ENCODE assay signal across 22 cellular contexts in genomic region chr7:1237704-1238255, GRCh38. TPM values are rescaled to one million over a fixed set of nuclear protein-coding genes. Genes with fewer than 3 reads are reported as not detected.
DNase-seq lines count a peak whose midpoint lies in the region; ATAC-seq, FAIRE-seq and TF ChIP-seq lines count a peak whose summit lies in the region.
"Had no signal": no experiment of that assay in that cellular context is flagged by ENCODE, and none has a peak within 500 bp of the region (broad histone marks: within the 10 kb centered on the region; RNA-seq: fewer than 3 reads in every experiment).

No MANE protein-coding gene starts in this region.

- peaks cover 67% of the 10 kb centered on the region for H3K27me3 Mint-ChIP-seq in activated T-cell treated with anti-CD3 and anti-CD28 coated beads, Interleukin-2, amount 50 U/mL, for 24 hours
- H3K27me3 Mint-ChIP-seq in GM23338 (ENCODE audit: insufficient read depth, low read depth, poor library complexity) (peaks cover 83% of the 10 kb centered on the region), nephron (ENCODE audit: low read depth) (peaks cover 84% of the 10 kb centered on the region)
- peaks cover 58% of the 10 kb centered on the region for H3K27me3 Mint-ChIP-seq in activated naive CD8-positive, alpha-beta T cell treated with anti-CD3 and anti-CD28 coated beads, Interleukin-2, amount 50 U/mL, for 24 hours

- H3K27ac ChIP-seq in GM23338 (ENCODE audit: low read depth), result no peak overlapping the region
- no peak overlapping the region for H3K27ac ChIP-seq in caudate nucleus (ENCODE audit: low read depth, low read length)
- no peak overlapping the region for H3K27ac ChIP-seq in lower lobe of right lung
- H3K27ac ChIP-seq: parathyroid adenoma, suprapubic skin had no signal

- H3K4me1 ChIP-seq in GM23338 (ENCODE audit: insufficient read depth) (peaks cover 51% of the 10 kb centered on the region), lower lobe of right lung (peaks cover 6% of the 10 kb centered on the region)
- H3K4me1 ChIP-seq: parathyroid adenoma had no signal

- peaks cover 12% of the 10 kb centered on the region; the same call in 1 of the 2 replicates for H4K20me1 ChIP-seq in GM23338 (replicated peaks; ENCODE audit: insufficient read depth)

- no peaks in the 10 kb centered on the region for H3K9me2 ChIP-seq in GM23338 (ENCODE audit: insufficient read depth)

- ATAC-seq in GM23338 (no peak), lower lobe of right lung (no peak)
- ATAC-seq in activated naive CD8-positive, alpha-beta T cell treated with anti-CD3 and anti-CD28 coated beads, Interleukin-2, amount 50 U/mL, for 24 hours, result no peak

- H2AFZ ChIP-seq in GM23338, result no peak overlapping the region
- H2AFZ ChIP-seq: parathyroid adenoma had no signal

- intact Hi-C loops in lower lobe of right lung (cut with DNase I), result no loop called here

- H3K27ac Mint-ChIP-seq in activated T-cell treated with anti-CD3 and anti-CD28 coated beads, Interleukin-2, amount 50 U/mL, for 24 hours, result peak overlapping the region; percentile 79
- H3K27ac Mint-ChIP-seq in GM23338 (no peak overlapping the region), nephron (peak overlapping the region in 1 of 3 experiments; percentile 89)
- peak overlapping the region; percentile 33 for H3K27ac Mint-ChIP-seq in activated naive CD8-positive, alpha-beta T cell treated with anti-CD3 and anti-CD28 coated beads, Interleukin-2, amount 50 U/mL, for 24 hours
- H3K27ac Mint-ChIP-seq: HFFc6 had no signal

- TF ChIP-seq CTCF in GM23338 (conservative IDR thresholded peaks at IDR 0.05; ENCODE audit: low read depth in 2 of 2) (no peak), nephron (IDR thresholded peaks at IDR 0.05; ENCODE audit: unreplicated experiment in 3 of 3) (no peak), lower lobe of right lung (IDR thresholded peaks at IDR 0.05) (no peak)

- no peaks in the 10 kb centered on the region for H3K9me3 Mint-ChIP-seq in activated T-cell treated with anti-CD3 and anti-CD28 coated beads, Interleukin-2, amount 50 U/mL, for 24 hours
- H3K9me3 Mint-ChIP-seq in GM23338 (peaks cover 5% of the 10 kb centered on the region; the same call in 2 of the 3 replicates), nephron (no peaks in the 10 kb centered on the region)
- no peaks in the 10 kb centered on the region for H3K9me3 Mint-ChIP-seq in activated naive CD8-positive, alpha-beta T cell treated with anti-CD3 and anti-CD28 coated beads, Interleukin-2, amount 50 U/mL, for 24 hours
- H3K9me3 Mint-ChIP-seq: central memory CD8-positive, alpha-beta T cell; HFFc6 had no signal

- H3K36me3 ChIP-seq in GM23338 (ENCODE audit: insufficient read depth) (no peaks in the 10 kb centered on the region), lower lobe of right lung (no peaks in the 10 kb centered on the region)
- H3K36me3 ChIP-seq: suprapubic skin had no signal

- peak; percentile 32 for DNase-seq in activated T-cell treated with anti-CD3 and anti-CD28 coated beads, Interleukin-2, amount 50 U/mL, for 24 hours
- no peak for DNase-seq in activated T-cell treated with anti-CD3 and anti-CD28 coated beads, Interleukin-2, amount 50 U/mL, for 1 hour
- DNase-seq in GM23338 (ENCODE audit: low spot score) (no peak), caudate nucleus (lab: John Stamatoyannopoulos, UW) (no peak), lower lobe of right lung (no peak), urothelium cell line (ENCODE audit: low spot score) (no peak)
- no peak for DNase-seq in activated naive CD8-positive, alpha-beta T cell treated with anti-CD3 and anti-CD28 coated beads, Interleukin-2, amount 50 U/mL, for 24 hours
- DNase-seq: activated CD4-positive, CD25-positive, alpha-beta regulatory T cell; COR-L47; effector memory CD4-positive, alpha-beta T cell; HFFc6; NCI-H1417 treated with DMSO at 0.1 percent for 48 hours; NCI-H2227 treated with DMSO at 0.1 percent for 48 hours; RPMI8226; stimulated activated CD4-positive, alpha-beta T cell treated with anti-CD3 and anti-CD28 coated beads, Interleukin-4, amount 100 ng/mL, for 1 hour had no signal

- FAIRE-seq in urothelium cell line (lab: Jason Lieb, UNC), result no peak

- H3K4me3 ChIP-seq in GM23338, result no peak overlapping the region
- no peak overlapping the region for H3K4me3 ChIP-seq in lower lobe of right lung
- H3K4me3 ChIP-seq: suprapubic skin had no signal

- H3K9me3 ChIP-seq in lower lobe of right lung, result no peaks in the 10 kb centered on the region
- H3K9me3 ChIP-seq: suprapubic skin had no signal

- H3K79me2 ChIP-seq in GM23338 (replicated peaks; ENCODE audit: insufficient read depth), result no peaks in the 10 kb centered on the region
- H3K79me2 ChIP-seq: parathyroid adenoma had no signal

- H3K4me1 Mint-ChIP-seq in activated T-cell treated with anti-CD3 and anti-CD28 coated beads, Interleukin-2, amount 50 U/mL, for 24 hours (ENCODE audit: low read depth), result peaks cover 22% of the 10 kb centered on the region
- H3K4me1 Mint-ChIP-seq in GM23338, result peaks cover 31% of the 10 kb centered on the region
- H3K4me1 Mint-ChIP-seq in activated naive CD8-positive, alpha-beta T cell treated with anti-CD3 and anti-CD28 coated beads, Interleukin-2, amount 50 U/mL, for 24 hours, result peaks cover 21% of the 10 kb centered on the region
- peaks cover 10% of the 10 kb centered on the region for H3K4me1 Mint-ChIP-seq in nephron
- H3K4me1 Mint-ChIP-seq: central memory CD8-positive, alpha-beta T cell had no signal

- peaks cover 95% of the 10 kb centered on the region for H3K27me3 ChIP-seq in GM23338 (ENCODE audit: insufficient read depth)
- peaks cover 91% of the 10 kb centered on the region for H3K27me3 ChIP-seq in lower lobe of right lung (ENCODE audit: low read depth)

- peak overlapping the region; percentile 23 for H3K4me3 Mint-ChIP-seq in activated T-cell treated with anti-CD3 and anti-CD28 coated beads, Interleukin-2, amount 50 U/mL, for 24 hours
- peak overlapping the region; percentile 46; the same call in 2 of the 3 replicates for H3K4me3 Mint-ChIP-seq in GM23338
- H3K4me3 Mint-ChIP-seq in activated naive CD8-positive, alpha-beta T cell treated with anti-CD3 and anti-CD28 coated beads, Interleukin-2, amount 50 U/mL, for 24 hours, result peak overlapping the region; percentile 14
- H3K4me3 Mint-ChIP-seq in nephron, result peak overlapping the region; percentile 27 to 72 (median 44)
- H3K4me3 Mint-ChIP-seq: central memory CD8-positive, alpha-beta T cell; HFFc6 had no signal

- peaks cover 29% of the 10 kb centered on the region for H3F3A ChIP-seq in GM23338 (replicated peaks; ENCODE audit: low read depth)

- peak overlapping the region; percentile 59; the same call in 1 of the 2 replicates for H3K4me2 ChIP-seq in GM23338

- no peaks in the 10 kb centered on the region for H3K36me3 Mint-ChIP-seq in activated T-cell treated with anti-CD3 and anti-CD28 coated beads, Interleukin-2, amount 50 U/mL, for 24 hours (ENCODE audit: low read depth)
- peaks cover 3% of the 10 kb centered on the region; the same call in 1 of the 3 replicates for H3K36me3 Mint-ChIP-seq in GM23338 (ENCODE audit: low read depth)
- H3K36me3 Mint-ChIP-seq in activated naive CD8-positive, alpha-beta T cell treated with anti-CD3 and anti-CD28 coated beads, Interleukin-2, amount 50 U/mL, for 24 hours (ENCODE audit: low read depth), result no peaks in the 10 kb centered on the region
- no peaks in the 10 kb centered on the region for H3K36me3 Mint-ChIP-seq in nephron (ENCODE audit: low read depth)

TF ChIP-seq in GM23338, 12 proteins besides CTCF, POLR2A, EP300 and RAD21:
- TF ChIP-seq EZH2 (IDR thresholded peaks at IDR 0.05; ENCODE audit: low read depth, unreplicated experiment) (peak; percentile 100), EZH2phosphoT487 (IDR thresholded peaks at IDR 0.05; ENCODE audit: unreplicated experiment) (peak; percentile 98), ZNF331 (CRISPR knock-in tag; IDR thresholded peaks at IDR 0.05; ENCODE audit: low read depth) (no peak)

RNA-seq across cellular contexts. Expression of gene UNCX, which starts 5.1 kb away (rescaled TPM):
- total RNA-seq in GM23338 (2014; rRNA removed; shearing (Covaris generic)), result not detected in 2 replicates
- not detected in 2 replicates for polyA plus RNA-seq in GM23338 (2016; fragmentation: Nextera tagmentation; extraction: Ambion mirVana)
- not detected for total RNA-seq in lower lobe of right lung
- total RNA-seq: HFFc6, LHCN-M2, mononuclear cell, skeletal muscle tissue, suprapubic skin had no signal
